ENCODE assay signal across 9 cellular contexts in the genomic region with DNA sequence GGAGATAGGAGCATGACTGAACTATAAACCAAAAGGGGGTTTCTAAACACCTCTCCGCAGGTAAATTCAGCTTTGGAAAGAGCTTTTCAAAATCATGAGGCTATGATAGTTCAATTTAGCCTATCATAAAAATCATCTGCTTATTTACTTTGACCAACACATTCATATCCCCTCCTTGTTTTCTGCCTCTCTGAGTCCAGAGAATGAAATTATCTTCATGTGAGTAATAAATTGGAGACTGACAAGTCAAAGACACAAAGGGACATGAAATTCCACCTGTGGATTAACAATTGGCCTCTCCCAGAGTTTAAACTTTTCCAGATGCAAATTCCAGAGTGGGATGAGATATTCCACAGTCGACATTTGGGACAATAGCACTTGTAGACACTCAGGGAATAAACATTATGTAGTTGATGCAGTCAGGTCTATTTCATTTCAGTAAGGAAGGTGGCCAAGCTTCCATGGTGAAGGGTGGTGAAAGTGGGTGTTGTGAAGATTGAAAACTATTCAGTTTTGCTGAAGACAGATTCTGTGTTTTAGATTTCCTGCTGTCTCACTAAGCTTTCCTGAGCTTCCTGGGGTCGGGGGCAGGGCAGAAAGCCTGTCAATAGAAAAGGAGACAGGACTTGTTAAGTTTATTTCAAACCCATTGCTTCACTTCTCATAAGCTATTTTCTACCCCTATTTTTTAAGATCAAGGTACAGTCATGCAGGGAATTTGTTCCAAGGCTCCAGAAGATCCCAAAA.
DNase-seq lines count a peak whose midpoint lies in the region; ATAC-seq, FAIRE-seq and TF ChIP-seq lines count a peak whose summit lies in the region.
"Had no signal": no experiment of that assay in that cellular context is flagged by ENCODE, and none has a peak within 500 bp of the region (broad histone marks: within the 10 kb centered on the region; RNA-seq: fewer than 3 reads in every experiment).

No MANE protein-coding gene starts in this region.

- FAIRE-seq in H54 (lab: Jason Lieb, UNC) (peak; percentile 36), small intestine (lab: Jason Lieb, UNC) (no peak)

- ATAC-seq in GM21619 (IDR thresholded peaks at IDR 0.05; ENCODE audit: unreplicated experiment) = no peak

- TF ChIP-seq CTCF in endothelial cell (IDR thresholded peaks at IDR 0.05; ENCODE audit: unreplicated experiment) (no peak), GM10248 (IDR thresholded peaks at IDR 0.05; ENCODE audit: control extremely low read depth, extremely low read depth, low read depth, missing control alignments) (no peak)

- no peaks in the 10 kb centered on the region for H3K27me3 Mint-ChIP-seq in endothelial cell (ENCODE audit: unreplicated experiment)

- H3K4me1 Mint-ChIP-seq in endothelial cell (ENCODE audit: unreplicated experiment) = peaks cover 45% of the 10 kb centered on the region

- peak overlapping the region; percentile 8 to 32 for H3K27ac ChIP-seq in small intestine (ENCODE audit: low read depth in 1 of 2, low read length in 1 of 2)

- in situ Hi-C loops in KBM-7 (cut with MboI; ENCODE audit: low pct_unique_long_range_greater_than_20kb, low sequenced_read_pairs) = no loop called here

- no peaks in the 10 kb centered on the region for H3K9me3 Mint-ChIP-seq in endothelial cell (ENCODE audit: unreplicated experiment)

- no peak overlapping the region for H3K4me3 ChIP-seq in small intestine (ENCODE audit: low read depth in 1 of 2, low read length in 2 of 2)
- H3K4me3 ChIP-seq: heart right ventricle had no signal

- no peaks in the 10 kb centered on the region for H3K36me3 Mint-ChIP-seq in endothelial cell (ENCODE audit: low read depth, unreplicated experiment)

- no peaks in the 10 kb centered on the region for H3K9me3 ChIP-seq in small intestine (ENCODE audit: control insufficient read depth, low read depth)
- H3K9me3 ChIP-seq: heart right ventricle had no signal

- POLR2A ChIA-PET in GM10248 (lab: Yijun Ruan, JAX) = interaction anchor here (0.6 kb wide), 1 partner anchor 39 kb away, joined by 3 read pairs; no protein-coding TSS in a partner anchor

- H3K27me3 ChIP-seq in small intestine (ENCODE audit: control insufficient read depth in 2 of 2, insufficient read depth in 2 of 2, low read length in 2 of 2) = no peaks in the 10 kb centered on the region
- H3K27me3 ChIP-seq: heart right ventricle had no signal

- peaks cover 0 to 3% of the 10 kb centered on the region in 2 donors for H3K4me1 ChIP-seq in small intestine (ENCODE audit: control insufficient read depth in 2 of 2, insufficient read depth in 1 of 2, low read depth in 1 of 2, low read length in 1 of 2)

- TF ChIP-seq POLR2A in H54 (IDR thresholded peaks at IDR 0.05; ENCODE audit: low read depth, low read length) = no peak

- H3K4me3 Mint-ChIP-seq in endothelial cell (ENCODE audit: unreplicated experiment) = no peak overlapping the region

- CTCF ChIA-PET in GM10248 (lab: Yijun Ruan, JAX) = interaction anchor here (0.8 to 2.1 kb wide), 6 partner anchors 11 to 38 kb away, joined by 3 to 8 read pairs (median 4); no protein-coding TSS in a partner anchor

- H3K27ac Mint-ChIP-seq in endothelial cell (ENCODE audit: unreplicated experiment) = peak overlapping the region; percentile 77

- 55 to 69% (median 63%) methylated on average over 3 of the region's 3 CpGs for WGBS in small intestine, 3 donors

- DNase-seq in H54 (ENCODE audit: insufficient read length, low spot score) (no peak), SW480 (ENCODE audit: low spot score) (peak; percentile 25), endothelial cell (ENCODE audit: low spot score) (peak; percentile 9), small intestine (no peak), GM10248 (ENCODE audit: extremely low spot score) (no peak), KBM-7 (no peak)
- DNase-seq: heart right ventricle, NCI-H1694 treated with DMSO at 0.1 percent for 48 hours had no signal

- H3K36me3 ChIP-seq in small intestine (ENCODE audit: control insufficient read depth in 2 of 2, insufficient read depth in 2 of 2, low read length in 2 of 2) = no peaks in the 10 kb centered on the region
- H3K36me3 ChIP-seq: heart right ventricle had no signal

Comparison
In these comparisons a context has a peak if more than half of its experiments do, and no peak if none do; other contexts are left out.
1. DNase-seq: peak in SW480 (single experiment) and endothelial cell (single experiment); none in H54 (single experiment), small intestine (single experiment), GM10248 (single experiment) and KBM-7 (single experiment).